In genomic region chr11:3904228-3904627, GRCh38 we compare ENCODE assay signal across 11 cellular contexts. TPM values are rescaled to one million over a fixed set of nuclear protein-coding genes. Genes with fewer than 3 reads are reported as not detected.
DNase-seq lines count a peak whose midpoint lies in the region; ATAC-seq, FAIRE-seq and TF ChIP-seq lines count a peak whose summit lies in the region.
"Had no signal": no experiment of that assay in that cellular context is flagged by ENCODE, and none has a peak within 500 bp of the region (broad histone marks: within the 10 kb centered on the region; RNA-seq: fewer than 3 reads in every experiment).

No MANE protein-coding gene starts in this region.

- no peaks in the 10 kb centered on the region for H3K9me3 ChIP-seq in A549
- no peaks in the 10 kb centered on the region; the same call in 2 of the 3 replicates for H3K9me3 ChIP-seq in GM12878 (replicated peaks; ENCODE audit: control insufficient read depth, insufficient read depth, low read length)
- H3K9me3 ChIP-seq in thyroid gland = no peaks in the 10 kb centered on the region
- no peaks in the 10 kb centered on the region for H3K9me3 ChIP-seq in WERI-Rb-1 (ENCODE audit: severe bottlenecking)
- H3K9me3 ChIP-seq: BLaER1, SJCRH30 had no signal

- CTCF ChIA-PET in A549 (lab: Yijun Ruan, JAX) = interaction anchor here (0.7 to 3.7 kb wide), 2 partner anchors 15 to 50 kb away, joined by 3 to 22 read pairs; partner anchors contain the start of gene STIM1
- CTCF ChIA-PET in GM12878 (lab: Yijun Ruan, JAX) = interaction anchor here (1.5 to 4.2 kb wide), 3 partner anchors 9 to 169 kb away, joined by 5 to 36 read pairs (median 14); partner anchors contain the start of gene STIM1

- H3K36me3 Mint-ChIP-seq in naive B cell = no peaks in the 10 kb centered on the region

- H3K27ac ChIP-seq in A549 (peak overlapping the region; percentile 65 to 87), HL-60 (replicated peaks) (peak overlapping the region; percentile 79), GM12878 (ENCODE audit: control insufficient read depth, insufficient read depth) (no peak overlapping the region), thyroid gland (peak overlapping the region in 1 of 3 donors; percentile 55), WERI-Rb-1 (no peak overlapping the region)
- H3K27ac ChIP-seq: BLaER1, SJCRH30 had no signal

- H3K27ac Mint-ChIP-seq in naive B cell = peak overlapping the region; percentile 64 to 96 (median 83)

- DNase-seq in A549 (ENCODE audit: low read depth in 1 of 2, low spot score in 1 of 2) (no peak), HL-60 (ENCODE audit: low read depth in 1 of 2, low spot score in 1 of 2) (no peak), GM12878 (ENCODE audit: low read depth, low spot score) (no peak), naive B cell (no peak), NCI-H82 treated with DMSO at 0.1 percent for 48 hours (lab: John Stamatoyannopoulos, UW; ENCODE audit: unreplicated experiment) (no peak), thyroid gland (no peak), NCI-H2227 treated with DMSO at 0.1 percent for 48 hours (lab: John Stamatoyannopoulos, UW) (no peak), WERI-Rb-1 (no peak)
- DNase-seq: NCI-H2171, SJCRH30 had no signal

- H3K9me3 Mint-ChIP-seq in naive B cell = no peaks in the 10 kb centered on the region

- TF ChIP-seq EP300 in A549 (IDR thresholded peaks at IDR 0.05) (no peak), GM12878 (IDR thresholded peaks at IDR 0.05; ENCODE audit: borderline replicate concordance in 1 of 2, control insufficient read depth in 1 of 2, low read depth in 2 of 2, low read length in 2 of 2) (no peak)

- H3K36me3 ChIP-seq in GM12878 (ENCODE audit: control insufficient read depth in 2 of 2, insufficient read depth in 2 of 2, low read length in 1 of 2) (no peaks in the 10 kb centered on the region; a peak in 1 of 4 replicates), thyroid gland (no peaks in the 10 kb centered on the region), WERI-Rb-1 (no peaks in the 10 kb centered on the region)
- H3K36me3 ChIP-seq: BLaER1, SJCRH30 had no signal

- ATAC-seq in A549 (peak in 1 of 2 experiments; percentile 39; a peak in 4 of 6 replicates), GM12878 (no peak), naive B cell (ENCODE audit: low read depth in 2 of 2) (no peak)

- RAD21 ChIA-PET in GM12878 (lab: Charles Lee; ENCODE audit: unreplicated experiment) = interaction anchor here (0.7 to 7.6 kb wide), 3 partner anchors 14 to 1695 kb away, joined by 3 to 87 read pairs (median 5); partner anchors contain the start of gene STIM1

- intact Hi-C loops in GM12878 (cut with micrococcal nuclease; ENCODE audit: unreplicated experiment) = no loop called here
- intact Hi-C loops in thyroid gland (cut with DNase I) = no loop called here

- no peak overlapping the region for H3K9ac ChIP-seq in GM12878 (ENCODE audit: control insufficient read depth, insufficient read depth, low read length)
- H3K9ac ChIP-seq: BLaER1 had no signal

- FAIRE-seq in A549 (lab: Jason Lieb, UNC) (no peak), GM12878 (lab: Jason Lieb, UNC) (no peak)

- no TSS peak for BruUV-seq in GM12878 (replicated peaks; lab: Mats Ljungman, UMichigan)

- TF ChIP-seq CTCF in A549 (IDR thresholded peaks at IDR 0.05) (no peak), HL-60 (IDR thresholded peaks at IDR 0.05; ENCODE audit: insufficient read depth, low read length) (no peak), GM12878 (IDR thresholded peaks at IDR 0.05 in 2 of 3, conservative IDR thresholded peaks at IDR 0.05 in 1 of 3; ENCODE audit: control insufficient read depth in 2 of 3, extremely low read depth in 1 of 3, insufficient read depth in 1 of 3, low read depth in 3 of 3, low read length in 3 of 3) (no peak), thyroid gland (IDR thresholded peaks at IDR 0.05) (no peak), WERI-Rb-1 (IDR thresholded peaks at IDR 0.05; ENCODE audit: low read depth, low read length) (no peak)

- H3K27me3 ChIP-seq in HL-60 (ENCODE audit: insufficient read depth, poor library complexity, severe bottlenecking) (no peaks in the 10 kb centered on the region), GM12878 (replicated peaks in 1 of 2; ENCODE audit: control insufficient read depth in 2 of 2, insufficient read depth in 2 of 2, low read length in 1 of 2) (no peaks in the 10 kb centered on the region), thyroid gland (no peaks in the 10 kb centered on the region), WERI-Rb-1 (ENCODE audit: insufficient read depth, low read depth, severe bottlenecking) (no peaks in the 10 kb centered on the region)
- H3K27me3 ChIP-seq: BLaER1, SJCRH30 had no signal

- H2AFZ ChIP-seq in GM12878 (ENCODE audit: control insufficient read depth, low read depth, low read length) = no peak overlapping the region

- peaks cover 63% of the 10 kb centered on the region for H3K79me2 ChIP-seq in GM12878 (ENCODE audit: control insufficient read depth, insufficient read depth, low read length)

- H3K4me1 ChIP-seq in A549 = peaks cover 57% of the 10 kb centered on the region
- H3K4me1 ChIP-seq in GM12878 (ENCODE audit: control insufficient read depth, insufficient read depth, low read length) = peaks cover 51% of the 10 kb centered on the region
- H3K4me1 ChIP-seq in thyroid gland = peaks cover 37 to 50% of the 10 kb centered on the region in 2 donors
- H3K4me1 ChIP-seq: SJCRH30 had no signal

- no peak for TF ChIP-seq POLR2A in A549 (IDR thresholded peaks at IDR 0.05; ENCODE audit: low read length)
- no peak for TF ChIP-seq POLR2A in GM12878 (IDR thresholded peaks at IDR 0.05; ENCODE audit: low read depth, low read length)
- TF ChIP-seq POLR2A in thyroid gland (IDR thresholded peaks at IDR 0.05) = no peak

- no peaks in the 10 kb centered on the region for H4K20me1 ChIP-seq in GM12878 (ENCODE audit: control insufficient read depth, insufficient read depth)

- 56% methylated on average over 5 of the region's 5 CpGs for WGBS in A549 (ENCODE audit: missing lambda C conversion rate)
- 97% methylated on average over 5 of the region's 5 CpGs for WGBS in GM12878 (ENCODE audit: insufficient coverage, insufficient replicate concordance, low lambda C conversion rate, missing lambda C conversion rate)
- 78 to 88% methylated on average over 5 of the region's 5 CpGs for WGBS in thyroid gland, 2 donors

- peaks cover 60 to 87% (median 73%) of the 10 kb centered on the region in 3 donors for H3K4me1 Mint-ChIP-seq in naive B cell

- no peaks in the 10 kb centered on the region for H3K27me3 Mint-ChIP-seq in naive B cell

- H3K4me3 Mint-ChIP-seq in naive B cell = peak overlapping the region in 7 of 8 donors; percentile 41 to 90 (median 81)

- in situ Hi-C loops in GM12878 (cut with MboI) = no loop called here

- H3K4me3 ChIP-seq in A549 = no peak overlapping the region
- no peak overlapping the region for H3K4me3 ChIP-seq in HL-60 (replicated peaks; ENCODE audit: insufficient read depth, low read length)
- H3K4me3 ChIP-seq in GM12878 = no peak overlapping the region
- no peak overlapping the region for H3K4me3 ChIP-seq in thyroid gland (replicated peaks in 1 of 3)
- no peak overlapping the region for H3K4me3 ChIP-seq in WERI-Rb-1 (ENCODE audit: low read depth, low read length)
- H3K4me3 ChIP-seq: BLaER1, SJCRH30 had no signal

- H3K4me2 ChIP-seq in A549 = peak overlapping the region; percentile 87
- 0 out of 2 replicates have a peak overlapping the region, but pooled peaks have one; percentile 61 for H3K4me2 ChIP-seq in GM12878 (ENCODE audit: control insufficient read depth, insufficient read depth)

- SMC1A ChIA-PET in GM12878 (lab: Charles Lee; ENCODE audit: uncharacterized antibody, unreplicated experiment) = interaction anchor here (1.4 to 6.1 kb wide), 14 partner anchors 9 to 168 kb away, joined by 3 to 71 read pairs (median 8); partner anchors contain the start of gene STIM1

- TF ChIP-seq RAD21 in A549 (conservative IDR thresholded peaks at IDR 0.05 in 1 of 2, IDR thresholded peaks at IDR 0.05 in 1 of 2) = no peak
- no peak for TF ChIP-seq RAD21 in GM12878 (IDR thresholded peaks at IDR 0.05; ENCODE audit: insufficient read depth, low read depth, low read length)

- POLR2A ChIA-PET in A549 (lab: Yijun Ruan, JAX) (interaction anchor here (0.5 kb wide), 1 partner anchor 18 kb away, joined by 4 read pairs; no protein-coding TSS in a partner anchor), GM12878 (lab: Charles Lee) (interaction anchor here (1.5 to 2.4 kb wide), 2 partner anchors 10 to 26 kb away, joined by 3 to 8 read pairs; no protein-coding TSS in a partner anchor)

TF ChIP-seq in A549, 52 proteins besides CTCF, POLR2A, EP300 and RAD21 (continues in another document):
- TF ChIP-seq EHF (CRISPR knock-in tag; IDR thresholded peaks at IDR 0.05) (no peak), CHD4 (IDR thresholded peaks at IDR 0.05; ENCODE audit: borderline replicate concordance) (no peak)

TF ChIP-seq in GM12878, 131 proteins besides CTCF, POLR2A, EP300 and RAD21 (continues in another document):
- TF ChIP-seq ZSCAN29 (IDR thresholded peaks at IDR 0.05) = no peak

RNA-seq across cellular contexts. Expression of gene STIM1, which starts 48.8 kb away (rescaled TPM):
- polyA plus RNA-seq in A549 (2011; rRNA removed) (38.7 and 42.5 TPM in 2 replicates), A549 (2017; fragmentation: RNase III; extraction: RNeasy Plus Mini Kit Qiagen cat#74134 plus additional on column Dnase treatment) (32.8 to 35.3 TPM (median 35.2 TPM) in 3 replicates), GM12878 (2011; rRNA removed) (36.3 and 39.3 TPM in 2 replicates), GM12878 (2014; fragmentation: Illumina TruSeq; extraction: Trizol) (29.1 and 37.0 TPM in 2 replicates), GM12878 (2014; fragmentation: Nextera tagmentation; extraction: Ambion mirVana) (1 to 10 TPM; 8.6 to 9.9 TPM), GM12878 (2014; rRNA removed) (26.7 and 31.0 TPM in 2 replicates), GM12878 (2016; fragmentation: Nextera tagmentation; extraction: Ambion mirVana) (10 to 100 TPM; 31.8 to 36.8 TPM), naive B cell (ENCODE audit: low read depth in 6 of 6) (10 to 100 TPM; 29.1 to 51.9 (median 35.0) TPM)
- 22.4 and 26.1 TPM in 2 replicates for polyA plus RNA-seq in A549 (2012; cell fraction: cytosol; rRNA removed)
- 40.8 and 56.0 TPM in 2 replicates for polyA plus RNA-seq in A549 (2012; cell fraction: nucleus; rRNA removed)
- 60.6 and 70.8 TPM in 2 replicates for polyA minus RNA-seq in A549 (2011; rRNA and poly(A)+ RNA removed)
- total RNA-seq in GM12878 (2013; cell fraction: nucleolus; rRNA removed) = 113 and 116 TPM in 2 replicates
- total RNA-seq in GM12878 (2014; rRNA removed) (21.6 and 24.0 TPM in 2 replicates), GM12878 (2014; rRNA removed; fragmentation: Illumina TruSeq; extraction: Trizol) (24.9 and 26.0 TPM in 2 replicates), GM12878 (2021) (55.9 and 57.7 TPM in 2 replicates), thyroid gland (10 to 100 TPM; 54.3 to 89.2 (median 71.0) TPM)
- polyA plus RNA-seq in GM12878 (2011; ENCODE audit: low read depth) = 36.6 TPM
- 40.8 and 42.5 TPM in 2 replicates for polyA plus RNA-seq in GM12878 (2011; cell fraction: cytosol; rRNA removed)
- 68.6 and 72.6 TPM in 2 replicates for polyA plus RNA-seq in GM12878 (2011; cell fraction: nucleus; rRNA removed)
- polyA plus RNA-seq in GM12878 (2012) = 45.2 and 48.9 TPM in 2 replicates
- polyA minus RNA-seq in GM12878 (2011; rRNA and poly(A)+ RNA removed) = 143 and 245 TPM in 2 replicates
- polyA minus RNA-seq in GM12878 (2011; cell fraction: cytosol; rRNA and poly(A)+ RNA removed) = 25.1 and 38.3 TPM in 2 replicates
- 42.4 and 62.3 TPM in 2 replicates for polyA minus RNA-seq in GM12878 (2011; cell fraction: nucleus; rRNA and poly(A)+ RNA removed)

Comparison
In these comparisons a context has a peak if more than half of its experiments do, and no peak if none do; other contexts are left out.
1. H3K27ac ChIP-seq: peak in A549 (2 of 2) and HL-60 (single experiment); none in GM12878 (single experiment) and WERI-Rb-1 (single experiment).